22 cellular contexts compared by ENCODE assay signal in the genomic region with DNA sequence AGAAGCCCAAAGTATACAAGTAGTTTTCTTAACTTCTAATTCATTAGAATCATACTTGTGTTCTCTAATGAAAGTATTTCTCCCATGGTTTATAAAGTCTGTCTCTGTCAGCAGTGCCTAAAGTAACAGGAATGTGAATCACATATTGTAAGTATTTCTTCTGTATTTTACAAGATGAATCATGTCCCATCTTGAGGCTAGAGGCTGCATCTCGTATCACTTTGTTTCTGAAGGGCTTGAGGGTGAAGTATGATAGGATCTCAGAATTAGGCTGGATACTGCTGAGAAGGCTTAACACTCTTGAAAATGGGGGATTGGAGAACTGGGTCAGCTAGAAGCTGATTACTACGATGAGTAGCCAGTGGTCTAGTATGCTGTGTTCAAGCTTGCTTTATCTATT.
DNase-seq lines count a peak whose midpoint lies in the region; FAIRE-seq and TF ChIP-seq lines count a peak whose summit lies in the region.
"Had no signal": no experiment of that assay in that cellular context is flagged by ENCODE, and none has a peak within 500 bp of the region (broad histone marks: within the 10 kb centered on the region; RNA-seq: fewer than 3 reads in every experiment).

No MANE protein-coding gene starts in this region.

- peak; percentile 85 for FAIRE-seq in astrocyte (lab: Jason Lieb, UNC)
- peak; percentile 98 for FAIRE-seq in keratinocyte (lab: Jason Lieb, UNC)

- H3K27ac ChIP-seq in astrocyte (ENCODE audit: low read depth, low read length) (peak overlapping the region; percentile 19), keratinocyte (ENCODE audit: control insufficient read depth, insufficient read depth, low read length) (no peak overlapping the region)
- H3K27ac ChIP-seq: right atrium auricular region, vagina had no signal

- H3K4me1 ChIP-seq in astrocyte (ENCODE audit: insufficient read depth, low read length) (peaks cover 4% of the 10 kb centered on the region), keratinocyte (ENCODE audit: control insufficient read depth, extremely low read depth, insufficient read depth, low read length) (peaks cover 12% of the 10 kb centered on the region), BE2C (no peaks in the 10 kb centered on the region; the same call in 1 of the 2 replicates)
- H3K4me1 ChIP-seq: right atrium auricular region, vagina had no signal

- peak; percentile 13 for DNase-seq in AG08396 (ENCODE audit: low spot score)
- peak; percentile 40 for DNase-seq in HS-5 (ENCODE audit: low read depth)
- peak; percentile 66 for DNase-seq in astrocyte (ENCODE audit: low read depth)
- DNase-seq in keratinocyte (ENCODE audit: low read depth, low spot score): peak; percentile 45
- DNase-seq in stimulated activated naive CD4-positive, alpha-beta T cell (lab: John Stamatoyannopoulos, UW): no peak
- no peak for DNase-seq in cerebellar cortex (ENCODE audit: low spot score)
- no peak for DNase-seq in NCI-H2081 (lab: John Stamatoyannopoulos, UW)
- DNase-seq in BE2C: no peak
- DNase-seq: activated CD4-positive, alpha-beta T cell treated with anti-CD3 and anti-CD28 coated beads, Interleukin-2, amount 50 U/mL, for 4 hours; activated T-cell treated with anti-CD3 and anti-CD28 coated beads, Interleukin-2, amount 50 U/mL, for 24 hours; COR-L47; GDM1; KG1; mucosa of descending colon; NCI-H1417 treated with DMSO at 0.1 percent for 48 hours; NCI-H345; nucleus accumbens; stimulated activated CD4-positive, alpha-beta T cell treated with anti-CD3 and anti-CD28 coated beads, Interleukin-1b, Interleukin-23, amount 100 ng/mL, for 48 hours; T-helper 1 cell had no signal

- H3K9me3 ChIP-seq in astrocyte (ENCODE audit: insufficient read depth, low read depth, low read length): no peaks in the 10 kb centered on the region
- H3K9me3 ChIP-seq in keratinocyte (ENCODE audit: control insufficient read depth, low read depth, low read length): no peaks in the 10 kb centered on the region
- H3K9me3 ChIP-seq in BE2C: no peaks in the 10 kb centered on the region
- H3K9me3 ChIP-seq: mucosa of descending colon had no signal

- no peaks in the 10 kb centered on the region for H3K36me3 Mint-ChIP-seq in astrocyte (ENCODE audit: low read depth, unreplicated experiment)
- H3K36me3 Mint-ChIP-seq: activated naive CD4-positive, alpha-beta T cell treated with anti-CD3 and anti-CD28 coated beads, Interleukin-2, amount 50 U/mL, for 72 hours had no signal

- dilution Hi-C loops in keratinocyte (cut with MboI; ENCODE audit: extremely low pct_ligation_motif_present, low sequenced_read_pairs): no loop called here

- H3K4me2 ChIP-seq in astrocyte (ENCODE audit: low read length) (no peak overlapping the region), keratinocyte (ENCODE audit: control insufficient read depth, extremely low read depth, insufficient read depth, low read depth, low read length) (peak overlapping the region; percentile 31)

- H3K9ac ChIP-seq in astrocyte (ENCODE audit: low read length): no peak overlapping the region
- H3K9ac ChIP-seq in keratinocyte (ENCODE audit: control insufficient read depth, extremely low read depth, insufficient read depth, low read length): no peak overlapping the region

- peak overlapping the region; percentile 60 for H3K27ac Mint-ChIP-seq in astrocyte (ENCODE audit: unreplicated experiment)
- H3K27ac Mint-ChIP-seq: activated naive CD4-positive, alpha-beta T cell treated with anti-CD3 and anti-CD28 coated beads, Interleukin-2, amount 50 U/mL, for 72 hours; activated T-cell treated with anti-CD3 and anti-CD28 coated beads, Interleukin-2, amount 50 U/mL, for 24 hours had no signal

- H4K20me1 ChIP-seq in astrocyte (ENCODE audit: insufficient read depth, low read length): no peaks in the 10 kb centered on the region
- H4K20me1 ChIP-seq in keratinocyte (ENCODE audit: control insufficient read depth, extremely low read depth, insufficient read depth, low read length): no peaks in the 10 kb centered on the region

- H3K36me3 ChIP-seq in astrocyte (ENCODE audit: insufficient read depth, low read length) (no peaks in the 10 kb centered on the region), keratinocyte (ENCODE audit: control insufficient read depth in 2 of 2, extremely low read depth in 1 of 2, insufficient read depth in 2 of 2, low read length in 2 of 2) (no peaks in the 10 kb centered on the region), BE2C (no peaks in the 10 kb centered on the region)
- H3K36me3 ChIP-seq: right atrium auricular region, vagina had no signal

- H3K9me1 ChIP-seq in keratinocyte (ENCODE audit: control insufficient read depth, extremely low read depth, insufficient read depth, low read length): no peaks in the 10 kb centered on the region

- H3K9me3 Mint-ChIP-seq in astrocyte (ENCODE audit: unreplicated experiment): peaks cover 5% of the 10 kb centered on the region

- H3K4me3 Mint-ChIP-seq in astrocyte (ENCODE audit: unreplicated experiment): no peak overlapping the region
- H3K4me3 Mint-ChIP-seq: activated T-cell treated with anti-CD3 and anti-CD28 coated beads, Interleukin-2, amount 50 U/mL, for 24 hours had no signal

- H3K79me2 ChIP-seq in astrocyte (ENCODE audit: insufficient read depth, low read length) (no peaks in the 10 kb centered on the region), keratinocyte (ENCODE audit: control insufficient read depth, insufficient read depth, low read length) (no peaks in the 10 kb centered on the region)

- peaks cover 22% of the 10 kb centered on the region for H3K4me1 Mint-ChIP-seq in astrocyte (ENCODE audit: low read depth, unreplicated experiment)

- H2AFZ ChIP-seq in astrocyte (ENCODE audit: low read depth, low read length) (no peak overlapping the region), keratinocyte (ENCODE audit: control insufficient read depth, low read length) (no peak overlapping the region)

- no peaks in the 10 kb centered on the region for H3K27me3 Mint-ChIP-seq in astrocyte (ENCODE audit: low read depth, unreplicated experiment)

- H3K27me3 ChIP-seq in astrocyte (ENCODE audit: insufficient read depth, low read length): no peaks in the 10 kb centered on the region
- H3K27me3 ChIP-seq in keratinocyte (ENCODE audit: control insufficient read depth, extremely low read depth, insufficient read depth, low read length): no peaks in the 10 kb centered on the region
- H3K27me3 ChIP-seq in BE2C: no peaks in the 10 kb centered on the region
- H3K27me3 ChIP-seq: right atrium auricular region, vagina had no signal

- no peak overlapping the region for H3K4me3 ChIP-seq in astrocyte (ENCODE audit: insufficient read depth, low read depth, low read length)
- no peak overlapping the region for H3K4me3 ChIP-seq in keratinocyte (ENCODE audit: control insufficient read depth in 2 of 3, extremely low read depth in 1 of 3, insufficient read depth in 2 of 3, low read depth in 1 of 3, low read length in 3 of 3)
- no peak overlapping the region for H3K4me3 ChIP-seq in BE2C (ENCODE audit: low read depth, low read length)
- H3K4me3 ChIP-seq: mucosa of descending colon, right atrium auricular region, vagina had no signal

- no peak for TF ChIP-seq CTCF in astrocyte (IDR thresholded peaks at IDR 0.05; ENCODE audit: insufficient read depth, low read depth, low read length)
- no peak for TF ChIP-seq CTCF in keratinocyte (optimal IDR thresholded peaks at IDR 0.05 in 1 of 3, IDR thresholded peaks at IDR 0.05 in 1 of 3, conservative IDR thresholded peaks at IDR 0.05 in 1 of 3; ENCODE audit: extremely low read depth in 1 of 3, insufficient read depth in 2 of 3, low read length in 3 of 3)
- TF ChIP-seq CTCF in BE2C (IDR thresholded peaks at IDR 0.05; ENCODE audit: low read depth, low read length): no peak

Comparison
In these comparisons a context has a peak if more than half of its experiments do, and no peak if none do; other contexts are left out.
1. DNase-seq: peak in AG08396 (single experiment), HS-5 (single experiment), astrocyte (single experiment) and keratinocyte (single experiment); none in stimulated activated naive CD4-positive, alpha-beta T cell (0 of 6), cerebellar cortex (single experiment), NCI-H2081 (0 of 2) and BE2C (single experiment).